In genomic region chr4:16722386-16722785, GRCh38 we compare ENCODE assay signal across 24 cellular contexts.
"Had no signal": no experiment of that assay in that cellular context is flagged by ENCODE, and none has a peak within 500 bp of the region (broad histone marks: within the 10 kb centered on the region; RNA-seq: fewer than 3 reads in every experiment).

No MANE protein-coding gene starts in this region.

- H3K4me3 ChIP-seq: cardiac muscle cell, lung, sigmoid colon, testis had no signal

- H3K27ac Mint-ChIP-seq: activated CD4-positive, alpha-beta memory T cell treated with anti-CD3 and anti-CD28 coated beads, Interleukin-2, amount 10 ng/mL, durations not matched to agents 7 days and 5 days; activated CD4-positive, alpha-beta T cell treated with anti-CD3 and anti-CD28 coated beads, Interleukin-2, amount 10 ng/mL, durations not matched to agents 24 days and 14 days; activated naive CD4-positive, alpha-beta T cell treated with anti-CD3 and anti-CD28 coated beads for 36 hours; activated naive CD8-positive, alpha-beta T cell treated with anti-CD3 and anti-CD28 coated beads, Interleukin-2, amount 10 ng/mL, durations not matched to agents 7 days and 5 days; activated T-cell treated with anti-CD3 and anti-CD28 coated beads, Interleukin-2, amount 50 U/mL, for 72 hours; endodermal cell; naive thymus-derived CD4-positive, alpha-beta T cell; stimulated activated naive B cell treated with anti-CD40 and anti-IgM and Interleukin-4, amounts not matched to agents 10 μg/mL and 1 μg/mL and 100 μg/mL, for 72 hours; T-helper 2 cell treated with Interferon-gamma antibody and Interleukin-4, amounts not matched to agents 5 μg/mL and 100 μg/mL, for 36 hours; type B pancreatic cell had no signal

- H3K9me3 Mint-ChIP-seq: activated CD4-positive, alpha-beta memory T cell treated with anti-CD3 and anti-CD28 coated beads, Interleukin-2, amount 10 ng/mL, durations not matched to agents 7 days and 5 days; activated CD4-positive, alpha-beta T cell treated with anti-CD3 and anti-CD28 coated beads, Interleukin-2, amount 10 ng/mL, durations not matched to agents 24 days and 14 days; type B pancreatic cell had no signal

- H3K4me1 Mint-ChIP-seq: activated CD4-positive, alpha-beta memory T cell treated with anti-CD3 and anti-CD28 coated beads, Interleukin-2, amount 10 ng/mL, durations not matched to agents 7 days and 5 days; activated CD4-positive, alpha-beta T cell treated with anti-CD3 and anti-CD28 coated beads, Interleukin-2, amount 10 ng/mL, durations not matched to agents 24 days and 14 days; activated naive CD8-positive, alpha-beta T cell treated with anti-CD3 and anti-CD28 coated beads, Interleukin-2, amount 10 ng/mL, durations not matched to agents 7 days and 5 days; endodermal cell; neural crest cell; stimulated activated naive B cell treated with anti-CD40 and anti-IgM and Interleukin-4, amounts not matched to agents 10 μg/mL and 1 μg/mL and 100 μg/mL, for 72 hours had no signal

- H3K36me3 Mint-ChIP-seq: activated naive CD8-positive, alpha-beta T cell treated with anti-CD3 and anti-CD28 coated beads, Interleukin-2, amount 10 ng/mL, durations not matched to agents 7 days and 5 days; stimulated activated naive B cell treated with anti-CD40 and anti-IgM and Interleukin-4, amounts not matched to agents 10 μg/mL and 1 μg/mL and 100 μg/mL, for 72 hours; type B pancreatic cell had no signal

- H3K36me3 ChIP-seq: cardiac muscle cell, sigmoid colon had no signal

- H3K27ac ChIP-seq: cardiac muscle cell, epithelial cell of prostate, sigmoid colon, testis, VCaP had no signal

- H3K4me3 Mint-ChIP-seq: activated CD4-positive, alpha-beta memory T cell treated with anti-CD3 and anti-CD28 coated beads, Interleukin-2, amount 10 ng/mL, durations not matched to agents 7 days and 5 days; activated CD4-positive, alpha-beta T cell treated with anti-CD3 and anti-CD28 coated beads, Interleukin-2, amount 10 ng/mL, durations not matched to agents 24 days and 14 days; activated naive CD4-positive, alpha-beta T cell treated with anti-CD3 and anti-CD28 coated beads for 36 hours; activated naive CD8-positive, alpha-beta T cell treated with anti-CD3 and anti-CD28 coated beads, Interleukin-2, amount 10 ng/mL, durations not matched to agents 7 days and 5 days; activated T-cell treated with anti-CD3 and anti-CD28 coated beads, Interleukin-2, amount 50 U/mL, for 72 hours; endodermal cell; naive thymus-derived CD4-positive, alpha-beta T cell; neural crest cell; stimulated activated naive B cell treated with anti-CD40 and anti-IgM and Interleukin-4, amounts not matched to agents 10 μg/mL and 1 μg/mL and 100 μg/mL, for 72 hours; T-helper 2 cell treated with Interferon-gamma antibody and Interleukin-4, amounts not matched to agents 5 μg/mL and 100 μg/mL, for 36 hours; type B pancreatic cell had no signal

- H3K9me3 ChIP-seq: testis had no signal

- H3K27me3 ChIP-seq: cardiac muscle cell, heart right ventricle, sigmoid colon, testis had no signal

- H3K27me3 Mint-ChIP-seq: activated CD4-positive, alpha-beta memory T cell treated with anti-CD3 and anti-CD28 coated beads, Interleukin-2, amount 10 ng/mL, durations not matched to agents 7 days and 5 days; activated CD4-positive, alpha-beta T cell treated with anti-CD3 and anti-CD28 coated beads, Interleukin-2, amount 10 ng/mL, durations not matched to agents 24 days and 14 days had no signal

- DNase-seq: activated CD4-positive, alpha-beta memory T cell treated with anti-CD3 and anti-CD28 coated beads, Interleukin-2, amount 10 ng/mL, durations not matched to agents 7 days and 5 days; activated CD4-positive, alpha-beta T cell treated with anti-CD3 and anti-CD28 coated beads, Interleukin-2, amount 10 ng/mL, durations not matched to agents 24 days and 14 days; activated effector memory CD4-positive, alpha-beta T cell treated with Interleukin-2 at 50 U/mL for 16 hours; activated naive CD4-positive, alpha-beta T cell treated with anti-CD3 and anti-CD28 coated beads for 36 hours; activated naive CD8-positive, alpha-beta T cell treated with anti-CD3 and anti-CD28 coated beads, Interleukin-2, amount 10 ng/mL, durations not matched to agents 7 days and 5 days; activated T-cell treated with anti-CD3 and anti-CD28 coated beads, Interleukin-2, amount 50 U/mL, for 72 hours; amygdala; cortex of kidney; endodermal cell; heart right ventricle; naive thymus-derived CD4-positive, alpha-beta T cell; sigmoid colon; stimulated activated CD4-positive, alpha-beta T cell treated with anti-CD3 and anti-CD28 coated beads, Interleukin-2, amount 100 ng/mL, for 48 hours; stimulated activated CD8-positive, alpha-beta memory T cell treated with anti-CD3 and anti-CD28 coated beads, Interleukin-4, amount 100 ng/mL, for 48 hours; stimulated activated naive B cell treated with anti-CD40 and anti-IgM and Interleukin-4, amounts not matched to agents 10 μg/mL and 1 μg/mL and 100 μg/mL, for 72 hours; testis had no signal

- H3K4me1 ChIP-seq: sigmoid colon, testis had no signal

- ATAC-seq: activated CD4-positive, CD25-positive, alpha-beta regulatory T cell treated with anti-CD3 and anti-CD28 coated beads, Interleukin-2, amount 50 U/mL, for 24 hours; activated T-cell treated with anti-CD3 and anti-CD28 coated beads, Interleukin-2, amount 50 U/mL, for 72 hours; naive thymus-derived CD4-positive, alpha-beta T cell; stimulated activated naive B cell treated with anti-CD40 and anti-IgM and Interleukin-4, amounts not matched to agents 10 μg/mL and 1 μg/mL and 100 μg/mL, for 72 hours had no signal
